In genomic region chr2:1318366-1319009, GRCh38 we compare ENCODE assay signal across 19 cellular contexts.
"Had no signal": no experiment of that assay in that cellular context is flagged by ENCODE, and none has a peak within 500 bp of the region (broad histone marks: within the 10 kb centered on the region; RNA-seq: fewer than 3 reads in every experiment).

No MANE protein-coding gene starts in this region.

- H3K9me3 ChIP-seq: esophagus muscularis mucosa, gastrocnemius medialis, left ventricle myocardium inferior, lower lobe of right lung, thoracic aorta, transverse colon had no signal

- H3K36me3 ChIP-seq: esophagus muscularis mucosa, gastrocnemius medialis, left ventricle myocardium inferior, lower lobe of right lung, thoracic aorta, transverse colon had no signal

- H3K27ac Mint-ChIP-seq: dendritic cell treated with granulocyte-macrophage colony-stimulating factor and Interleukin-4, amounts not matched to agents 40 ng/mL and 50 ng/mL, for 4 days; effector memory CD8-positive, alpha-beta T cell; naive thymus-derived CD4-positive, alpha-beta T cell; stimulated activated naive B cell treated with anti-CD40 and anti-IgM and Interleukin-4, amounts not matched to agents 10 μg/mL and 1 μg/mL and 100 μg/mL, for 72 hours; stimulated activated naive CD8-positive, alpha-beta T cell treated with anti-CD3 and anti-CD28 coated beads, Interleukin-15, amount 100 ng/mL, for 72 hours had no signal

- H3K27me3 ChIP-seq: gastrocnemius medialis, transverse colon had no signal

- H3K27ac ChIP-seq: epithelial cell of prostate, esophagus muscularis mucosa, gastrocnemius medialis, left ventricle myocardium inferior, lower lobe of right lung, thoracic aorta, transverse colon had no signal

- H3K9me3 Mint-ChIP-seq: dendritic cell treated with granulocyte-macrophage colony-stimulating factor and Interleukin-4, amounts not matched to agents 40 ng/mL and 50 ng/mL, for 4 days; nephron progenitor cell had no signal

- H3K4me1 ChIP-seq: esophagus muscularis mucosa, gastrocnemius medialis, left ventricle myocardium inferior, lower lobe of right lung, transverse colon had no signal

- DNase-seq: effector memory CD8-positive, alpha-beta T cell; gastrocnemius medialis; islet precursor cell; left ventricle myocardium inferior; lower lobe of right lung; mesendoderm; naive thymus-derived CD4-positive, alpha-beta T cell; nephron progenitor cell; right cardiac atrium; stimulated activated CD4-positive, alpha-beta T cell treated with anti-CD3 and anti-CD28 coated beads, Interleukin-2, amount 100 ng/mL, for 24 hours; stimulated activated CD4-positive, alpha-beta T cell treated with anti-CD3 and anti-CD28 coated beads, Interleukin-4, amount 100 ng/mL, for 4 hours; stimulated activated naive B cell treated with anti-CD40 and anti-IgM and Interleukin-4, amounts not matched to agents 10 μg/mL and 1 μg/mL and 100 μg/mL, for 72 hours; stimulated activated naive CD8-positive, alpha-beta T cell treated with anti-CD3 and anti-CD28 coated beads, Interleukin-15, amount 100 ng/mL, for 72 hours; transverse colon had no signal

- H3K4me3 Mint-ChIP-seq: central memory CD8-positive, alpha-beta T cell; dendritic cell treated with granulocyte-macrophage colony-stimulating factor and Interleukin-4, amounts not matched to agents 40 ng/mL and 50 ng/mL, for 4 days; effector memory CD8-positive, alpha-beta T cell; naive thymus-derived CD4-positive, alpha-beta T cell; nephron progenitor cell; stimulated activated naive B cell treated with anti-CD40 and anti-IgM and Interleukin-4, amounts not matched to agents 10 μg/mL and 1 μg/mL and 100 μg/mL, for 72 hours; stimulated activated naive CD8-positive, alpha-beta T cell treated with anti-CD3 and anti-CD28 coated beads, Interleukin-15, amount 100 ng/mL, for 72 hours had no signal

- H3K4me3 ChIP-seq: esophagus muscularis mucosa, gastrocnemius medialis, left ventricle myocardium inferior, lower lobe of right lung, thoracic aorta, transverse colon had no signal

- H3K4me1 Mint-ChIP-seq: central memory CD8-positive, alpha-beta T cell; stimulated activated naive CD8-positive, alpha-beta T cell treated with anti-CD3 and anti-CD28 coated beads, Interleukin-15, amount 100 ng/mL, for 72 hours had no signal

- H3K27me3 Mint-ChIP-seq: dendritic cell treated with granulocyte-macrophage colony-stimulating factor and Interleukin-4, amounts not matched to agents 40 ng/mL and 50 ng/mL, for 4 days; effector memory CD8-positive, alpha-beta T cell had no signal
